2 cellular contexts compared by ENCODE assay signal in genomic region chr4:79663865-79664264, GRCh38.
TF ChIP-seq lines count a peak whose summit lies in the region.

No MANE protein-coding gene starts in this region.

TF ChIP-seq in GM23338, 12 proteins besides CTCF, POLR2A, EP300 and RAD21 (continued from another document):
- TF ChIP-seq POLR2AphosphoS5 (IDR thresholded peaks at IDR 0.05; ENCODE audit: low read depth) (no peak), EZH2 (IDR thresholded peaks at IDR 0.05; ENCODE audit: low read depth, unreplicated experiment) (no peak), CREB1 (CRISPR knock-in tag; IDR thresholded peaks at IDR 0.05; ENCODE audit: low read depth) (no peak), ZNF331 (CRISPR knock-in tag; IDR thresholded peaks at IDR 0.05; ENCODE audit: low read depth) (no peak), ZNF462 (CRISPR knock-in tag; IDR thresholded peaks at IDR 0.05) (no peak), REST (IDR thresholded peaks at IDR 0.05; ENCODE audit: unreplicated experiment) (no peak)
TF ChIP-seq in GM23338: peak in this region for 0.

TF ChIP-seq in K562, 482 proteins besides CTCF, POLR2A, EP300 and RAD21 (continued from another document):
- TF ChIP-seq ZNF280B (CRISPR knock-in tag; IDR thresholded peaks at IDR 0.05), result no peak
- no peak for TF ChIP-seq ZNF780A (CRISPR knock-in tag; IDR thresholded peaks at IDR 0.05)
- no peak for TF ChIP-seq RBM39 (optimal IDR thresholded peaks at IDR 0.05; ENCODE audit: low read depth, low read length)
- TF ChIP-seq CHCHD3 (CRISPR knock-in tag; IDR thresholded peaks at IDR 0.05), result no peak
- TF ChIP-seq HNRNPL (IDR thresholded peaks at IDR 0.05; ENCODE audit: low read depth, low read length), result no peak
- no peak for TF ChIP-seq ATF3 (IDR thresholded peaks at IDR 0.05)
- no peak for TF ChIP-seq ATF3 (CRISPR knock-in tag; conservative IDR thresholded peaks at IDR 0.05)
- TF ChIP-seq ZNF639 (CRISPR knock-in tag; conservative IDR thresholded peaks at IDR 0.05 in 1 of 2, IDR thresholded peaks at IDR 0.05 in 1 of 2), result no peak
- TF ChIP-seq SMARCE1 (IDR thresholded peaks at IDR 0.05), result no peak
- TF ChIP-seq SP1 (CRISPR knock-in tag; IDR thresholded peaks at IDR 0.05), result no peak
- TF ChIP-seq GTF2E2 (tag; IDR thresholded peaks at IDR 0.05), result no peak
- TF ChIP-seq ZBTB34 (CRISPR knock-in tag; IDR thresholded peaks at IDR 0.05), result no peak
- no peak for TF ChIP-seq ZNF175 (CRISPR knock-in tag; IDR thresholded peaks at IDR 0.05; ENCODE audit: low read depth)
- TF ChIP-seq ZBTB7A (IDR thresholded peaks at IDR 0.05; ENCODE audit: borderline replicate concordance, control insufficient read depth, low read depth, low read length), result no peak
- TF ChIP-seq NCOR1 (IDR thresholded peaks at IDR 0.05), result no peak
